ENCODE assay signal across 20 cellular contexts in genomic region chr16:66895999-66896398, GRCh38. TPM values are rescaled to one million over a fixed set of nuclear protein-coding genes. Genes with fewer than 3 reads are reported as not detected.
DNase-seq lines count a peak whose midpoint lies in the region; ATAC-seq and TF ChIP-seq lines count a peak whose summit lies in the region.
"Had no signal": no experiment of that assay in that cellular context is flagged by ENCODE, and none has a peak within 500 bp of the region (broad histone marks: within the 10 kb centered on the region; RNA-seq: fewer than 3 reads in every experiment).

No MANE protein-coding gene starts in this region.

- H3K36me3 ChIP-seq in hepatocyte (replicated peaks; ENCODE audit: insufficient read depth, low read depth) = no peaks in the 10 kb centered on the region
- no peaks in the 10 kb centered on the region for H3K36me3 ChIP-seq in transverse colon

- no peak for TF ChIP-seq CTCF in hepatocyte (IDR thresholded peaks at IDR 0.05; ENCODE audit: poor library complexity)
- TF ChIP-seq CTCF in transverse colon (IDR thresholded peaks at IDR 0.05) = no peak

- no peak for DNase-seq in activated naive CD8-positive, alpha-beta T cell treated with anti-CD3 and anti-CD28 coated beads, Interleukin-2, amount 10 ng/mL, durations not matched to agents 7 days and 5 days
- DNase-seq in activated naive CD8-positive, alpha-beta T cell treated with anti-CD3 and anti-CD28 coated beads, Interleukin-2, amount 50 U/mL, for 24 hours = no peak
- DNase-seq in hepatocyte (ENCODE audit: low spot score) (no peak), transverse colon (no peak), NCI-H524 treated with DMSO at 0.1 percent for 48 hours (lab: John Stamatoyannopoulos, UW) (no peak), dedifferentiated amniotic fluid mesenchymal stem cell (ENCODE audit: extremely low spot score) (no peak)
- DNase-seq: activated CD4-positive, alpha-beta T cell treated with anti-CD3 and anti-CD28 coated beads for 4 hours; activated T-cell treated with anti-CD3 and anti-CD28 coated beads, Interleukin-2, amount 50 U/mL, for 24 hours; amniotic stem cell; DND-41; HCEC 1CT; NCI-H1092; SHP77 treated with DMSO at 0.1 percent for 48 hours had no signal

- H3K79me2 ChIP-seq in hepatocyte = no peaks in the 10 kb centered on the region

- no peak overlapping the region for H3K4me2 ChIP-seq in hepatocyte

- H3K9me3 Mint-ChIP-seq in activated naive CD8-positive, alpha-beta T cell treated with anti-CD3 and anti-CD28 coated beads, Interleukin-2, amount 10 ng/mL, durations not matched to agents 7 days and 5 days = no peaks in the 10 kb centered on the region
- H3K9me3 Mint-ChIP-seq in activated naive CD8-positive, alpha-beta T cell treated with anti-CD3 and anti-CD28 coated beads, Interleukin-2, amount 50 U/mL, for 24 hours = no peaks in the 10 kb centered on the region
- H3K9me3 Mint-ChIP-seq: activated T-cell treated with anti-CD3 and anti-CD28 coated beads, Interleukin-2, amount 50 U/mL, for 24 hours; CD14-positive monocyte; IgD-negative memory B cell; natural killer cell treated with Interleukin-12 subunit alpha and Interleukin-12 subunit beta and Interleukin-15 and Interleukin-18, amount 100 ng/mL, for 72 hours; T-helper 2 cell treated with Interferon-gamma antibody and Interleukin-4, amounts not matched to agents 5 μg/mL and 100 μg/mL, for 36 hours had no signal

- no peak for ATAC-seq in activated naive CD8-positive, alpha-beta T cell treated with anti-CD3 and anti-CD28 coated beads, Interleukin-2, amount 10 ng/mL, durations not matched to agents 7 days and 5 days (ENCODE audit: low read depth)
- no peak for ATAC-seq in activated naive CD8-positive, alpha-beta T cell treated with anti-CD3 and anti-CD28 coated beads, Interleukin-2, amount 50 U/mL, for 24 hours

- H3K36me3 Mint-ChIP-seq in activated naive CD8-positive, alpha-beta T cell treated with anti-CD3 and anti-CD28 coated beads, Interleukin-2, amount 10 ng/mL, durations not matched to agents 7 days and 5 days = peaks cover 2% of the 10 kb centered on the region
- peaks cover 3% of the 10 kb centered on the region for H3K36me3 Mint-ChIP-seq in activated naive CD8-positive, alpha-beta T cell treated with anti-CD3 and anti-CD28 coated beads, Interleukin-2, amount 50 U/mL, for 24 hours (ENCODE audit: low read depth)
- H3K36me3 Mint-ChIP-seq: IgD-negative memory B cell; natural killer cell treated with Interleukin-12 subunit alpha and Interleukin-12 subunit beta and Interleukin-15 and Interleukin-18, amount 100 ng/mL, for 72 hours had no signal

- in situ Hi-C loops in transverse colon (cut with MboI; ENCODE audit: low pct_ligation_motif_present in 1 of 4, low pct_unique_long_range_greater_than_20kb in 1 of 4, low sequenced_read_pairs in 3 of 4) = no loop called here

- no peak for TF ChIP-seq POLR2A in transverse colon (IDR thresholded peaks at IDR 0.05)

- H3K4me1 ChIP-seq in hepatocyte (ENCODE audit: insufficient read depth) = peaks cover 19% of the 10 kb centered on the region
- H3K4me1 ChIP-seq in transverse colon = peaks cover 23 to 53% (median 39%) of the 10 kb centered on the region in 4 donors

- H3K4me3 ChIP-seq in hepatocyte = no peak overlapping the region
- H3K4me3 ChIP-seq in transverse colon = no peak overlapping the region

- H3K9me3 ChIP-seq in hepatocyte (ENCODE audit: low read depth) (no peaks in the 10 kb centered on the region), transverse colon (no peaks in the 10 kb centered on the region)

- peak overlapping the region; percentile 64 for H3K27ac ChIP-seq in hepatocyte
- peak overlapping the region; percentile 74 to 80 (median 76) for H3K27ac ChIP-seq in transverse colon
- H3K27ac ChIP-seq: 22Rv1 had no signal

- intact Hi-C loops in transverse colon (cut with DNase I; ENCODE audit: low total_unique reads) = loop anchor here (2.0 kb wide), 1 partner anchor 33 kb away; no protein-coding TSS in a partner anchor

- peaks cover 15% of the 10 kb centered on the region for H3K4me1 Mint-ChIP-seq in activated naive CD8-positive, alpha-beta T cell treated with anti-CD3 and anti-CD28 coated beads, Interleukin-2, amount 10 ng/mL, durations not matched to agents 7 days and 5 days
- H3K4me1 Mint-ChIP-seq in activated naive CD8-positive, alpha-beta T cell treated with anti-CD3 and anti-CD28 coated beads, Interleukin-2, amount 50 U/mL, for 24 hours = peaks cover 6% of the 10 kb centered on the region

- H2AFZ ChIP-seq in hepatocyte = no peak overlapping the region

- no peaks in the 10 kb centered on the region for H3K9me2 ChIP-seq in hepatocyte (replicated peaks; ENCODE audit: insufficient read depth)

- peaks cover 3% of the 10 kb centered on the region for H3K27me3 Mint-ChIP-seq in activated naive CD8-positive, alpha-beta T cell treated with anti-CD3 and anti-CD28 coated beads, Interleukin-2, amount 10 ng/mL, durations not matched to agents 7 days and 5 days
- no peaks in the 10 kb centered on the region for H3K27me3 Mint-ChIP-seq in activated naive CD8-positive, alpha-beta T cell treated with anti-CD3 and anti-CD28 coated beads, Interleukin-2, amount 50 U/mL, for 24 hours
- H3K27me3 Mint-ChIP-seq: activated T-cell treated with anti-CD3 and anti-CD28 coated beads, Interleukin-2, amount 50 U/mL, for 24 hours; IgD-negative memory B cell; natural killer cell treated with Interleukin-12 subunit alpha and Interleukin-12 subunit beta and Interleukin-15 and Interleukin-18, amount 100 ng/mL, for 72 hours had no signal

- POLR2A ChIA-PET in activated naive CD8-positive, alpha-beta T cell treated with anti-CD3 and anti-CD28 coated beads, Interleukin-2, amount 10 ng/mL, durations not matched to agents 7 days and 5 days (lab: Charles Lee) = interaction anchor here (1.0 to 1.8 kb wide), 3 partner anchors 16 to 36 kb away, joined by 3 to 7 read pairs (median 4); partner anchors contain the start of gene PDP2

- 99% methylated on average over 3 of the region's 3 CpGs for WGBS in hepatocyte (ENCODE audit: low lambda C conversion rate, missing lambda C conversion rate)
- 90% methylated on average over 3 of the region's 3 CpGs; no CpG with 5 or more reads in 1 of the 2 donors for WGBS in transverse colon (ENCODE audit: low coverage in 1 of 2), 2 donors

- H3K27me3 ChIP-seq in hepatocyte (no peaks in the 10 kb centered on the region), transverse colon (no peaks in the 10 kb centered on the region)

- H4K20me1 ChIP-seq in hepatocyte (ENCODE audit: insufficient read depth, poor library complexity, severe bottlenecking) = no peaks in the 10 kb centered on the region

- TF ChIP-seq EP300 in transverse colon (IDR thresholded peaks at IDR 0.05; ENCODE audit: low read depth) = no peak

- H3K4me3 Mint-ChIP-seq in activated naive CD8-positive, alpha-beta T cell treated with anti-CD3 and anti-CD28 coated beads, Interleukin-2, amount 10 ng/mL, durations not matched to agents 7 days and 5 days = no peak overlapping the region
- no peak overlapping the region for H3K4me3 Mint-ChIP-seq in activated naive CD8-positive, alpha-beta T cell treated with anti-CD3 and anti-CD28 coated beads, Interleukin-2, amount 50 U/mL, for 24 hours
- H3K4me3 Mint-ChIP-seq: activated T-cell treated with anti-CD3 and anti-CD28 coated beads, Interleukin-2, amount 50 U/mL, for 24 hours; CD14-positive monocyte; natural killer cell treated with Interleukin-12 subunit alpha and Interleukin-12 subunit beta and Interleukin-15 and Interleukin-18, amount 100 ng/mL, for 72 hours; T-helper 2 cell treated with Interferon-gamma antibody and Interleukin-4, amounts not matched to agents 5 μg/mL and 100 μg/mL, for 36 hours had no signal

- H3K27ac Mint-ChIP-seq in activated naive CD8-positive, alpha-beta T cell treated with anti-CD3 and anti-CD28 coated beads, Interleukin-2, amount 10 ng/mL, durations not matched to agents 7 days and 5 days = peak overlapping the region; percentile 3
- H3K27ac Mint-ChIP-seq in activated naive CD8-positive, alpha-beta T cell treated with anti-CD3 and anti-CD28 coated beads, Interleukin-2, amount 50 U/mL, for 24 hours = no peak overlapping the region
- H3K27ac Mint-ChIP-seq: activated T-cell treated with anti-CD3 and anti-CD28 coated beads, Interleukin-2, amount 50 U/mL, for 24 hours; CD14-positive monocyte; natural killer cell treated with Interleukin-12 subunit alpha and Interleukin-12 subunit beta and Interleukin-15 and Interleukin-18, amount 100 ng/mL, for 72 hours; T-helper 2 cell treated with Interferon-gamma antibody and Interleukin-4, amounts not matched to agents 5 μg/mL and 100 μg/mL, for 36 hours had no signal

RNA-seq across cellular contexts. Expression of gene PDP2, which starts 15.7 kb away (rescaled TPM):
- total RNA-seq in activated naive CD8-positive, alpha-beta T cell treated with anti-CD3 and anti-CD28 coated beads, Interleukin-2, amount 10 ng/mL, durations not matched to agents 7 days and 5 days = 10 to 100 TPM; 26.6 TPM
- total RNA-seq in hepatocyte = 9.7 and 17.7 TPM in 2 replicates
- polyA plus RNA-seq in hepatocyte = 3.5 and 5.2 TPM in 2 replicates
- 10 to 100 TPM in 2 of 4 donors, 1 to 10 TPM in 2; 4.9 to 36.2 (median 11.5) TPM for total RNA-seq in transverse colon
- polyA plus RNA-seq: CD14-positive monocyte had no signal

RNA-seq across cellular contexts. Expression of gene CDH16, which starts 22.7 kb away (rescaled TPM):
- not detected for total RNA-seq in activated naive CD8-positive, alpha-beta T cell treated with anti-CD3 and anti-CD28 coated beads, Interleukin-2, amount 10 ng/mL, durations not matched to agents 7 days and 5 days
- total RNA-seq in hepatocyte (2.9 and 3.2 TPM in 2 replicates), transverse colon (1 to 10 TPM in 2 of 4 donors, under 1 TPM in 1, not detected in 1; 0.20 to 2.4 (median 1.8) TPM)
- polyA plus RNA-seq in hepatocyte = 2.2 and 4.4 TPM in 2 replicates
- total RNA-seq: fibroblast of lung; natural killer cell treated with Interleukin-12 subunit alpha and Interleukin-12 subunit beta and Interleukin-15 and Interleukin-18, amount 100 ng/mL, for 72 hours; ureter had no signal
- polyA plus RNA-seq: CD14-positive monocyte, fibroblast of lung, IgD-negative memory B cell had no signal

RNA-seq across cellular contexts. Expression of gene RRAD, which starts 29.3 kb away (rescaled TPM):
- total RNA-seq in activated naive CD8-positive, alpha-beta T cell treated with anti-CD3 and anti-CD28 coated beads, Interleukin-2, amount 10 ng/mL, durations not matched to agents 7 days and 5 days = under 1 TPM; 0.60 to 0.61 TPM
- total RNA-seq in hepatocyte (8.2 and 8.8 TPM in 2 replicates), transverse colon (10 to 100 TPM in 1 of 4 donors, 1 to 10 TPM in 2, not detected in 1; 3.5 to 15.3 (median 4.2) TPM)
- 16.3 and 27.6 TPM in 2 replicates for polyA plus RNA-seq in hepatocyte
- polyA plus RNA-seq: IgD-negative memory B cell had no signal

RNA-seq across cellular contexts. Expression of gene CIAO2B, which starts 38.2 kb away (rescaled TPM):
- total RNA-seq in activated naive CD8-positive, alpha-beta T cell treated with anti-CD3 and anti-CD28 coated beads, Interleukin-2, amount 10 ng/mL, durations not matched to agents 7 days and 5 days = 100 to 1,000 TPM in 1 of 2 experiments, 10 to 100 TPM in 1; 98.0 to 106 TPM
- total RNA-seq in hepatocyte (106 and 131 TPM in 2 replicates), transverse colon (10 to 100 TPM; 15.3 to 93.8 (median 51.6) TPM)
- 147 and 154 TPM in 2 replicates for polyA plus RNA-seq in hepatocyte

RNA-seq across cellular contexts. Expression of gene CES2, which starts 39.3 kb away (rescaled TPM):
- total RNA-seq in activated naive CD8-positive, alpha-beta T cell treated with anti-CD3 and anti-CD28 coated beads, Interleukin-2, amount 10 ng/mL, durations not matched to agents 7 days and 5 days = 10 to 100 TPM; 45.4 to 46.4 TPM
- total RNA-seq in hepatocyte (52.6 and 52.8 TPM in 2 replicates), transverse colon (1,000 to 10,000 TPM in 2 of 4 donors, 100 to 1,000 TPM in 2; 462 to 1,338 (median 921) TPM)
- 67.7 and 72.8 TPM in 2 replicates for polyA plus RNA-seq in hepatocyte
